In the genomic region with DNA sequence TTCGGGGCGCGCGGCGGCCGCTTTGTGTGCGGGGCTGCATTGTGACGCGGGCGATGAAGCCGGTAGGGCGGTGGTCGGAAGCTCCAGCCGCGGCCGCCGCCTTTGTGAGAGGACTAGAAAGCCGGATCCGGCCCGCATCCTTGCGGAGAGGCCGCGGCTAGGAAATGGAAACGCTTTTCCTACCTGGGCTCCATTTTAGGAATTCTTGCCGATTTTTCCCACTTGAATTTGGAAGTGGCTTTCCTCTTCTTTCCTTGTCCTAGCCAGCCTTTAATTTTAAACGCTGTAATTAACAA, we compare ENCODE assay signal across 8 cellular contexts. TPM values are rescaled to one million over a fixed set of nuclear protein-coding genes. Genes with fewer than 3 reads are reported as not detected.
DNase-seq lines count a peak whose midpoint lies in the region; ATAC-seq lines count a peak whose summit lies in the region.

No MANE protein-coding gene starts in this region.

- peak overlapping the region; percentile 87 for H3K27ac ChIP-seq in subcutaneous abdominal adipose tissue (ENCODE audit: low read depth, low read length)

- peak overlapping the region; percentile 63 to 93 (median 87) for H3K9ac ChIP-seq in subcutaneous abdominal adipose tissue (ENCODE audit: low read length in 5 of 5)

- peaks cover 0 to 5% (median 0%) of the 10 kb centered on the region in 5 donors for H3K36me3 ChIP-seq in subcutaneous abdominal adipose tissue (ENCODE audit: control insufficient read depth in 5 of 5, insufficient read depth in 5 of 5, low read length in 5 of 5)

- H3K27ac Mint-ChIP-seq in activated CD8-positive, alpha-beta memory T cell treated with anti-CD3 and anti-CD28 coated beads, Interleukin-2, amount 10 ng/mL, durations not matched to agents 7 days and 5 days = peak overlapping the region; percentile 98
- H3K27ac Mint-ChIP-seq in activated naive CD8-positive, alpha-beta T cell treated with anti-CD3 and anti-CD28 coated beads, Interleukin-2, amount 10 ng/mL, durations not matched to agents 7 days and 5 days = peak overlapping the region; percentile 98
- H3K27ac Mint-ChIP-seq in immature natural killer cell = peak overlapping the region; percentile 92 to 98 (median 98)

- POLR2A ChIA-PET in activated naive CD8-positive, alpha-beta T cell treated with anti-CD3 and anti-CD28 coated beads, Interleukin-2, amount 10 ng/mL, durations not matched to agents 7 days and 5 days (lab: Charles Lee) = interaction anchor here (0.9 to 20.9 kb wide), 10 partner anchors 6 to 759 kb away, joined by 3 to 942 read pairs (median 9); a partner anchor contains a TSS

- CTCF ChIA-PET in activated CD8-positive, alpha-beta memory T cell treated with anti-CD3 and anti-CD28 coated beads, Interleukin-2, amount 10 ng/mL, durations not matched to agents 7 days and 5 days (lab: Charles Lee) = interaction anchor here (0.7 to 17.0 kb wide), 5 partner anchors 22 to 113 kb away, joined by 3 to 206 read pairs (median 10); no protein-coding TSS in a partner anchor

- H3K4me3 Mint-ChIP-seq in activated CD8-positive, alpha-beta memory T cell treated with anti-CD3 and anti-CD28 coated beads, Interleukin-2, amount 10 ng/mL, durations not matched to agents 7 days and 5 days = peak overlapping the region; percentile 95
- H3K4me3 Mint-ChIP-seq in activated naive CD8-positive, alpha-beta T cell treated with anti-CD3 and anti-CD28 coated beads, Interleukin-2, amount 10 ng/mL, durations not matched to agents 7 days and 5 days = peak overlapping the region; percentile 97
- H3K4me3 Mint-ChIP-seq in immature natural killer cell = peak overlapping the region; percentile 94 to 99 (median 96)

- H3K27me3 ChIP-seq in subcutaneous abdominal adipose tissue (ENCODE audit: control insufficient read depth in 5 of 5, insufficient read depth in 4 of 5, low read length in 5 of 5) = peaks cover 0 to 3% (median 0%) of the 10 kb centered on the region in 5 donors

- peak overlapping the region; percentile 82 to 94 (median 92) for H3K4me3 ChIP-seq in subcutaneous abdominal adipose tissue (ENCODE audit: low read depth in 1 of 5, low read length in 5 of 5)

- ATAC-seq in activated CD8-positive, alpha-beta memory T cell treated with anti-CD3 and anti-CD28 coated beads, Interleukin-2, amount 10 ng/mL, durations not matched to agents 7 days and 5 days = no peak
- ATAC-seq in activated naive CD8-positive, alpha-beta T cell treated with anti-CD3 and anti-CD28 coated beads, Interleukin-2, amount 10 ng/mL, durations not matched to agents 7 days and 5 days (ENCODE audit: low read depth) = no peak
- ATAC-seq in HG03432 (IDR thresholded peaks at IDR 0.05; ENCODE audit: unreplicated experiment) (no peak), GM19324 (IDR thresholded peaks at IDR 0.05; ENCODE audit: low FRiP score, unreplicated experiment) (no peak)

- no peaks in the 10 kb centered on the region for H3K27me3 Mint-ChIP-seq in activated CD8-positive, alpha-beta memory T cell treated with anti-CD3 and anti-CD28 coated beads, Interleukin-2, amount 10 ng/mL, durations not matched to agents 7 days and 5 days
- no peaks in the 10 kb centered on the region for H3K27me3 Mint-ChIP-seq in activated naive CD8-positive, alpha-beta T cell treated with anti-CD3 and anti-CD28 coated beads, Interleukin-2, amount 10 ng/mL, durations not matched to agents 7 days and 5 days
- peaks cover 36 to 50% (median 47%) of the 10 kb centered on the region in 3 donors for H3K27me3 Mint-ChIP-seq in immature natural killer cell (ENCODE audit: low read depth in 3 of 3)

- no peak for DNase-seq in activated CD8-positive, alpha-beta memory T cell treated with anti-CD3 and anti-CD28 coated beads, Interleukin-2, amount 10 ng/mL, durations not matched to agents 7 days and 5 days
- DNase-seq in activated CD8-positive, alpha-beta memory T cell treated with anti-CD3 and anti-CD28 coated beads for 24 hours = no peak
- no peak for DNase-seq in activated naive CD8-positive, alpha-beta T cell treated with anti-CD3 and anti-CD28 coated beads, Interleukin-2, amount 10 ng/mL, durations not matched to agents 7 days and 5 days
- DNase-seq in immature natural killer cell (no peak), DMS114 treated with DMSO at 0.1 percent for 48 hours (lab: John Stamatoyannopoulos, UW; ENCODE audit: unreplicated experiment) (no peak)

- peaks cover 0 to 3% (median 0%) of the 10 kb centered on the region in 5 donors for H3K9me3 ChIP-seq in subcutaneous abdominal adipose tissue (ENCODE audit: control insufficient read depth in 5 of 5, low read length in 5 of 5)

- H3K4me1 ChIP-seq in subcutaneous abdominal adipose tissue (ENCODE audit: control insufficient read depth in 5 of 5, insufficient read depth in 5 of 5, low read length in 5 of 5) = peaks cover 7 to 48% (median 14%) of the 10 kb centered on the region in 5 donors

- peaks cover 28% of the 10 kb centered on the region for H3K4me1 Mint-ChIP-seq in activated CD8-positive, alpha-beta memory T cell treated with anti-CD3 and anti-CD28 coated beads, Interleukin-2, amount 10 ng/mL, durations not matched to agents 7 days and 5 days
- peaks cover 37% of the 10 kb centered on the region for H3K4me1 Mint-ChIP-seq in activated naive CD8-positive, alpha-beta T cell treated with anti-CD3 and anti-CD28 coated beads, Interleukin-2, amount 10 ng/mL, durations not matched to agents 7 days and 5 days
- H3K4me1 Mint-ChIP-seq in immature natural killer cell = peaks cover 66 to 79% of the 10 kb centered on the region in 2 donors

- peaks cover 48% of the 10 kb centered on the region for H3K36me3 Mint-ChIP-seq in activated CD8-positive, alpha-beta memory T cell treated with anti-CD3 and anti-CD28 coated beads, Interleukin-2, amount 10 ng/mL, durations not matched to agents 7 days and 5 days
- H3K36me3 Mint-ChIP-seq in activated naive CD8-positive, alpha-beta T cell treated with anti-CD3 and anti-CD28 coated beads, Interleukin-2, amount 10 ng/mL, durations not matched to agents 7 days and 5 days = peaks cover 36% of the 10 kb centered on the region
- H3K36me3 Mint-ChIP-seq in immature natural killer cell = peaks cover 26 to 36% (median 31%) of the 10 kb centered on the region in 3 donors

- H3K9me3 Mint-ChIP-seq in activated CD8-positive, alpha-beta memory T cell treated with anti-CD3 and anti-CD28 coated beads, Interleukin-2, amount 10 ng/mL, durations not matched to agents 7 days and 5 days (ENCODE audit: low read depth) = no peaks in the 10 kb centered on the region
- no peaks in the 10 kb centered on the region for H3K9me3 Mint-ChIP-seq in activated naive CD8-positive, alpha-beta T cell treated with anti-CD3 and anti-CD28 coated beads, Interleukin-2, amount 10 ng/mL, durations not matched to agents 7 days and 5 days
- H3K9me3 Mint-ChIP-seq in immature natural killer cell = peaks cover 0 to 2% (median 0%) of the 10 kb centered on the region in 6 donors

RNA-seq across cellular contexts. Expression of a gene that starts 0.7 kb away (rescaled TPM):
- total RNA-seq in activated CD8-positive, alpha-beta memory T cell treated with anti-CD3 and anti-CD28 coated beads, Interleukin-2, amount 10 ng/mL, durations not matched to agents 7 days and 5 days = 1,000 to 10,000 TPM; 6,072 to 7,639 TPM
- 1,000 to 10,000 TPM; 8,001 to 8,464 TPM for total RNA-seq in activated naive CD8-positive, alpha-beta T cell treated with anti-CD3 and anti-CD28 coated beads, Interleukin-2, amount 10 ng/mL, durations not matched to agents 7 days and 5 days
- over 10,000 TPM; 26,219 to 39,735 (median 28,691) TPM for polyA plus RNA-seq in immature natural killer cell
